7 cellular contexts compared by ENCODE assay signal in the genomic region with DNA sequence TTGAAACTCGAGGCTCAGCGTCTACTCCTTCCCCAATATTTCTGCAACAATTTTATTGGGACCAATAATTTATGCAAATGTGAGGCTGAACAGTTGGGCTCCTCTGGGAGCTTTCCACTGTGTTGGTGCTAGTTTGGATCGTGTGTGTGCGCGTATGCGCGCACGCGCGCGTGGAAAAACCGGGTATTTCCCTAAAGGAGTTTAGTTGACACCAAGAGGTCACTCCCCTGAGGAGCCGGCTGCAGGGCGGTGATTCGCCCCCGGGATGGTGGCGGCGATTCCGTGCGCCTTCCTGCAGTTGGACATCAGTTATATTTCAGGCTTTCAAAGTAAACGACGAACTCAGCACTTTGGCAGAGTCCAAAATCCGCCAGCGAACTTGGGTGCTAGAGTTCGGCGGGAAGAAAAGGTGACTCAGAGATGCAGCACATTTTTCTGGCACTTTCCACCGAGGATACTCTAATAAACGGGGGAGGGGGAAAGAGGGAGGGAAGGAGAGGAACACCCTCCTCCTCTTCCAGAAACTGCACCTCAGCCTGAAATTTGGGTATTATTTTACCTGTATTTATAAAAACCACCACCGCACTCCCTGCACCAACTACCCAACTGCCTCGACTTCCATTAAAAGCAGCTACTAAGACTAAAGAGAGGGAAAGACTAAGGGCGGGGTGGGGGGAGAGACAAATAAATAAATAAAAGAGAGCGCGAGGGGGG.
DNase-seq lines count a peak whose midpoint lies in the region; ATAC-seq and TF ChIP-seq lines count a peak whose summit lies in the region.

No MANE protein-coding gene starts in this region.

- H3K27me3 ChIP-seq in IMR-90 (ENCODE audit: control insufficient read depth, insufficient read depth, low read length) (peaks cover 7% of the 10 kb centered on the region), trophoblast cell (ENCODE audit: insufficient read depth, low read length) (no peaks in the 10 kb centered on the region)

- no peak overlapping the region; the same call in 1 of the 2 replicates for H3K23ac ChIP-seq in IMR-90 (ENCODE audit: low read depth, low read length)
- H3K23ac ChIP-seq in trophoblast cell (ENCODE audit: low read length) = no peak overlapping the region

- CTCF ChIA-PET in IMR-90 (lab: Yijun Ruan, JAX) = no interaction called here

- TF ChIP-seq POLR2A in IMR-90 (IDR thresholded peaks at IDR 0.05; ENCODE audit: low read depth, low read length) = no peak

- peak overlapping the region; percentile 93 for H3K4me3 Mint-ChIP-seq in glutamatergic neuron (ENCODE audit: unreplicated experiment)

- in situ Hi-C loops in IMR-90 (cut with MboI; ENCODE audit: low sequenced_read_pairs) = loop anchor here (25.0 kb wide), 1 partner anchor 290 kb away; no protein-coding TSS in a partner anchor

- dilution Hi-C loops in IMR-90 (cut with HindIII; ENCODE audit: low sequenced_read_pairs, unreplicated experiment) = no loop called here

- no peak overlapping the region for H2AK5ac ChIP-seq in IMR-90 (ENCODE audit: low read depth, low read length)
- H2AK5ac ChIP-seq in trophoblast cell (ENCODE audit: low read length) = no peak overlapping the region

- no peak overlapping the region for H4K5ac ChIP-seq in IMR-90 (ENCODE audit: low read depth, low read length)

- H2BK120ac ChIP-seq in IMR-90 (ENCODE audit: low read depth, low read length) (no peak overlapping the region), trophoblast cell (ENCODE audit: insufficient read depth, low read length, poor library complexity) (peak overlapping the region; percentile 41)

- H3K4me1 ChIP-seq in IMR-90 (ENCODE audit: control insufficient read depth, insufficient read depth, low read length) = no peaks in the 10 kb centered on the region
- H3K4me1 ChIP-seq in trophoblast cell (ENCODE audit: control insufficient read depth in 1 of 2, insufficient read depth in 2 of 2, low read length in 2 of 2) = peaks cover 0 to 3% of the 10 kb centered on the region in 2 experiments

- peak overlapping the region; percentile 0; the same call in 1 of the 2 replicates for H3K4me3 ChIP-seq in IMR-90 (ENCODE audit: insufficient read depth, low read depth, low read length)
- H3K4me3 ChIP-seq in trophoblast cell (ENCODE audit: low read depth, low read length) = peak overlapping the region; percentile 69

- H2BK5ac ChIP-seq in IMR-90 (ENCODE audit: low read depth, low read length, poor library complexity, severe bottlenecking) (no peak overlapping the region), trophoblast cell (ENCODE audit: low read depth, low read length, poor library complexity) (peak overlapping the region; percentile 19)

- TF ChIP-seq CTCF in IMR-90 (conservative IDR thresholded peaks at IDR 0.05; ENCODE audit: low read depth, low read length) (no peak), glutamatergic neuron (IDR thresholded peaks at IDR 0.05; ENCODE audit: partially characterized antibody, unreplicated experiment) (no peak)

- no peaks in the 10 kb centered on the region for H3K79me2 ChIP-seq in trophoblast cell (ENCODE audit: control insufficient read depth, insufficient read depth, low read length, poor library complexity)

- no peaks in the 10 kb centered on the region for H3K36me3 Mint-ChIP-seq in glutamatergic neuron (ENCODE audit: unreplicated experiment)

- H3K36me3 ChIP-seq in IMR-90 (ENCODE audit: control insufficient read depth, insufficient read depth, low read length) = no peaks in the 10 kb centered on the region
- H3K36me3 ChIP-seq in trophoblast cell (ENCODE audit: control insufficient read depth in 1 of 2, insufficient read depth in 2 of 2, low read length in 2 of 2) = no peaks in the 10 kb centered on the region

- H3K9me3 ChIP-seq in IMR-90 (ENCODE audit: control insufficient read depth, insufficient read depth, low read length) (no peaks in the 10 kb centered on the region), trophoblast cell (ENCODE audit: insufficient read depth, low read depth, low read length) (no peaks in the 10 kb centered on the region)

- peak; percentile 42; the same call in 1 of the 2 replicates for ATAC-seq in IMR-90 (ENCODE audit: low read depth)

- H3K79me1 ChIP-seq in IMR-90 (ENCODE audit: low read depth in 1 of 2, low read length in 2 of 2) = no peaks in the 10 kb centered on the region
- peaks cover 10% of the 10 kb centered on the region for H3K79me1 ChIP-seq in trophoblast cell (ENCODE audit: low read length)

- no peak overlapping the region for H3K56ac ChIP-seq in IMR-90 (ENCODE audit: extremely low read depth, insufficient read depth, low read length)

- 0% methylated on average over 10 of the region's 33 CpGs; no CpG with 5 or more reads in 1 of the 2 experiments for WGBS in IMR-90 (ENCODE audit: extremely low coverage in 2 of 2, insufficient read length in 1 of 2), 2 experiments
- no CpG with 5 or more reads among the region's 33 CpGs for WGBS in trophoblast cell (ENCODE audit: extremely low coverage, insufficient coverage, insufficient read length)

- H3K14ac ChIP-seq in IMR-90 (replicated peaks; ENCODE audit: low read depth, low read length) (no peak overlapping the region), trophoblast cell (ENCODE audit: low read length) (peak overlapping the region; percentile 26)

- no peak overlapping the region for H2BK20ac ChIP-seq in IMR-90 (ENCODE audit: low read depth, low read length)

- H3K27me3 Mint-ChIP-seq in glutamatergic neuron (ENCODE audit: unreplicated experiment) = peaks cover 8% of the 10 kb centered on the region

- H3K9me1 ChIP-seq in IMR-90 (ENCODE audit: insufficient read depth, low read length) = no peaks in the 10 kb centered on the region

- intact Hi-C loops in IMR-90 (cut with micrococcal nuclease) = no loop called here

- H4K20me1 ChIP-seq in IMR-90 (ENCODE audit: insufficient read depth, low read length) = no peaks in the 10 kb centered on the region

- DNase-seq in ELF-1 (ENCODE audit: low read depth, low spot score) (peak; percentile 69), IMR-90 (peak; percentile 15), UCSD-AML1 (lab: John Stamatoyannopoulos, UW; ENCODE audit: unreplicated experiment) (peak; percentile 19), glutamatergic neuron (peak; percentile 55), trophoblast cell (peak in 1 of 2 donors; percentile 35), GDM1 (lab: John Stamatoyannopoulos, UW) (no peak), epidermal melanocyte (ENCODE audit: insufficient read length, low spot score) (no peak)

- H2AK9ac ChIP-seq in IMR-90 (replicated peaks; ENCODE audit: low read depth, low read length, poor library complexity) = no peak overlapping the region

- H3K27ac Mint-ChIP-seq in glutamatergic neuron (ENCODE audit: unreplicated experiment) = peak overlapping the region; percentile 97

- no peak overlapping the region for H3K9ac ChIP-seq in IMR-90 (ENCODE audit: low read depth, low read length)
- peak overlapping the region; percentile 62 for H3K9ac ChIP-seq in trophoblast cell (ENCODE audit: low read length)

- no peak overlapping the region for H4K91ac ChIP-seq in IMR-90 (ENCODE audit: insufficient read depth, low read depth, low read length)
- peak overlapping the region; percentile 39 for H4K91ac ChIP-seq in trophoblast cell (ENCODE audit: low read depth, low read length)

- peaks cover 13% of the 10 kb centered on the region for H3K4me1 Mint-ChIP-seq in glutamatergic neuron (ENCODE audit: low read depth, unreplicated experiment)

- TF ChIP-seq RAD21 in IMR-90 (IDR thresholded peaks at IDR 0.05; ENCODE audit: low read length) = no peak

- no peak overlapping the region for H2BK12ac ChIP-seq in trophoblast cell (ENCODE audit: low read length)

- peak overlapping the region; percentile 69 for H3K4me2 ChIP-seq in IMR-90 (ENCODE audit: low read depth, low read length)
- peak overlapping the region; percentile 61 for H3K4me2 ChIP-seq in trophoblast cell (ENCODE audit: low read length)

- BruUV-seq in IMR-90 (replicated peaks; lab: Mats Ljungman, UMichigan) = no TSS peak

- H3K4ac ChIP-seq in IMR-90 (ENCODE audit: low read depth, low read length) = no peak overlapping the region
- no peak overlapping the region for H3K4ac ChIP-seq in trophoblast cell (ENCODE audit: low read depth, low read length)

- H4K8ac ChIP-seq in IMR-90 (ENCODE audit: low read depth in 2 of 2, low read length in 2 of 2) = no peak overlapping the region
- H4K8ac ChIP-seq in trophoblast cell (ENCODE audit: low read depth, low read length) = peak overlapping the region; percentile 61

- H3K9me3 Mint-ChIP-seq in glutamatergic neuron (ENCODE audit: unreplicated experiment) = peaks cover 17% of the 10 kb centered on the region

- peak overlapping the region; percentile 69 for H4K12ac ChIP-seq in trophoblast cell (ENCODE audit: low read depth, low read length)

- peak overlapping the region; percentile 73 for H2AFZ ChIP-seq in IMR-90 (replicated peaks; ENCODE audit: low read length, poor library complexity)
- peak overlapping the region; percentile 30 for H2AFZ ChIP-seq in trophoblast cell (ENCODE audit: insufficient read depth, low read length, poor library complexity)

- POLR2A ChIA-PET in IMR-90 (lab: Charles Lee; ENCODE audit: unreplicated experiment) = interaction anchor here (0.6 kb wide), 1 partner anchor 1837 kb away, joined by 5 read pairs; no protein-coding TSS in a partner anchor

- no peak overlapping the region for H3K18ac ChIP-seq in IMR-90 (ENCODE audit: low read depth, low read length)
- H3K18ac ChIP-seq in trophoblast cell (ENCODE audit: low read length) = peak overlapping the region; percentile 75

- H2BK15ac ChIP-seq in IMR-90 (ENCODE audit: low read depth, low read length) = no peak overlapping the region

- H3K27ac ChIP-seq in IMR-90 (ENCODE audit: insufficient read depth, low read length) (no peak overlapping the region), trophoblast cell (ENCODE audit: low read depth, low read length) (peak overlapping the region; percentile 37)

TF ChIP-seq in IMR-90, 13 proteins besides CTCF, POLR2A, EP300 and RAD21 (continues in another document):
- TF ChIP-seq, protein P1, sequence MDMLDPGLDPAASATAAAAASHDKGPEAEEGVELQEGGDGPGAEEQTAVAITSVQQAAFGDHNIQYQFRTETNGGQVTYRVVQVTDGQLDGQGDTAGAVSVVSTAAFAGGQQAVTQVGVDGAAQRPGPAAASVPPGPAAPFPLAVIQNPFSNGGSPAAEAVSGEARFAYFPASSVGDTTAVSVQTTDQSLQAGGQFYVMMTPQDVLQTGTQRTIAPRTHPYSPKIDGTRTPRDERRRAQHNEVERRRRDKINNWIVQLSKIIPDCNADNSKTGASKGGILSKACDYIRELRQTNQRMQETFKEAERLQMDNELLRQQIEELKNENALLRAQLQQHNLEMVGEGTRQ (IDR thresholded peaks at IDR 0.05; ENCODE audit: low read depth, low read length) = no peak
- TF ChIP-seq RFX5 (IDR thresholded peaks at IDR 0.05; ENCODE audit: low read depth, low read length) = no peak

Comparison
In these comparisons a context has a peak if more than half of its experiments do, and no peak if none do; other contexts are left out.
1. DNase-seq: peak in ELF-1 (single experiment), IMR-90 (single experiment), UCSD-AML1 (single experiment) and glutamatergic neuron (single experiment); none in GDM1 (single experiment) and epidermal melanocyte (single experiment).